15 cellular contexts compared by ENCODE assay signal in the genomic region with DNA sequence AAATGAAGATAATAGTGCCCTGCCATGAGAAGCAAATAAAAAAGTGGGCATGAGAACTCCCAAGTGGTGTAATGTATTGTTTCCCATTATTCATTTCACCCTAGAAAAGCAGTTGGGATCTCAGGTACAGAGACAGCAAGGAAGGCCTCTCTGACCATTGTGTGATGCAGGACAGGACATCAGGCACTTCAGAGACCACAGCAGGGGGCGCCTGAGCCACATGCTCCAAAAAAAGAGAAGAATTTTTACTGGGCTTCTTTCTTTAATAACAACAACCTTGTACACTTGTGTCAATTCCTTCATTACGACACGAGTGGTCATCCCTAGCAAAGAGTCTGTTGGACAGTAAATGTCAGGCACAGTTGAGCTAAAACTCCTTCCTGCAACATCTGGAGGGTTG.
DNase-seq lines count a peak whose midpoint lies in the region; ATAC-seq and TF ChIP-seq lines count a peak whose summit lies in the region.
"Had no signal": no experiment of that assay in that cellular context is flagged by ENCODE, and none has a peak within 500 bp of the region (broad histone marks: within the 10 kb centered on the region; RNA-seq: fewer than 3 reads in every experiment).

No MANE protein-coding gene starts in this region.

- no peaks in the 10 kb centered on the region for H3K9me3 Mint-ChIP-seq in stimulated activated memory B cell treated with anti-CD40 and anti-IgM and Interleukin-4, amounts not matched to agents 10 μg/mL and 1 μg/mL and 100 μg/mL, for 72 hours
- H3K9me3 Mint-ChIP-seq: stimulated activated effector memory CD8-positive, alpha-beta T cell treated with anti-CD3 and anti-CD28 coated beads, Interleukin-12 subunit alpha, Interleukin-12 subunit beta, amount 100 ng/mL, for 72 hours had no signal

- peak; percentile 6 to 30 for DNase-seq in AML-193 (lab: John Stamatoyannopoulos, UW)
- DNase-seq in Panc1 (ENCODE audit: low read depth, low spot score), result no peak
- no peak for DNase-seq in hepatocyte (ENCODE audit: low spot score)
- DNase-seq in NCI-H2081 treated with DMSO at 0.1 percent for 48 hours (lab: John Stamatoyannopoulos, UW), result no peak
- DNase-seq in CD1c-positive myeloid dendritic cell (ENCODE audit: extremely low spot score), result no peak
- no peak for DNase-seq in cardiac septum (ENCODE audit: low spot score)
- DNase-seq: activated CD4-positive, alpha-beta T cell treated with anti-CD3 and anti-CD28 coated beads, Interleukin-2, amount 50 U/mL, for 1 hour; activated T-cell treated with anti-CD3 and anti-CD28 coated beads, Interleukin-2, amount 50 U/mL, for 4 hours; NCI-H1417; Peyer's patch; T-cell; trophoblast cell had no signal

- H3K27me3 ChIP-seq in Panc1 (ENCODE audit: control insufficient read depth, insufficient read depth, low read length), result peaks cover 4% of the 10 kb centered on the region; the same call in 1 of the 2 replicates
- H3K27me3 ChIP-seq in hepatocyte, result no peaks in the 10 kb centered on the region
- H3K27me3 ChIP-seq: Peyer's patch had no signal

- no peak overlapping the region for H2AFZ ChIP-seq in hepatocyte

- no peaks in the 10 kb centered on the region for H3K9me2 ChIP-seq in hepatocyte (replicated peaks; ENCODE audit: insufficient read depth)

- no TSS peak for BruUV-seq in Panc1 (replicated peaks; lab: Mats Ljungman, UMichigan)

- H3K4me3 Mint-ChIP-seq in stimulated activated memory B cell treated with anti-CD40 and anti-IgM and Interleukin-4, amounts not matched to agents 10 μg/mL and 1 μg/mL and 100 μg/mL, for 72 hours, result no peak overlapping the region
- H3K4me3 Mint-ChIP-seq: activated T-cell treated with anti-CD3 and anti-CD28 coated beads, Interleukin-2, amount 50 U/mL, for 4 hours; stimulated activated effector memory CD8-positive, alpha-beta T cell treated with anti-CD3 and anti-CD28 coated beads, Interleukin-12 subunit alpha, Interleukin-12 subunit beta, amount 100 ng/mL, for 72 hours; T-cell had no signal

- no peak overlapping the region for H3K4me2 ChIP-seq in hepatocyte

- CTCF ChIA-PET in Panc1 (lab: Charles Lee), result no interaction called here

- in situ Hi-C loops in Panc1 (cut with HindIII; ENCODE audit: low pct_unique_long_range_greater_than_20kb, low sequenced_read_pairs), result no loop called here

- no peaks in the 10 kb centered on the region for H3K9me3 ChIP-seq in Panc1 (ENCODE audit: control insufficient read depth, insufficient read depth, low read depth, low read length)
- no peaks in the 10 kb centered on the region for H3K9me3 ChIP-seq in hepatocyte (ENCODE audit: low read depth)
- H3K9me3 ChIP-seq: Peyer's patch had no signal

- POLR2A ChIA-PET in Panc1 (lab: Charles Lee), result no interaction called here

- H3K4me3 ChIP-seq in Panc1 (ENCODE audit: low read depth in 2 of 2, low read length in 2 of 2), result no peak overlapping the region
- no peak overlapping the region for H3K4me3 ChIP-seq in hepatocyte
- H3K4me3 ChIP-seq: Peyer's patch had no signal

- H3K4me1 ChIP-seq in Panc1 (ENCODE audit: control insufficient read depth, insufficient read depth, low read length) (no peaks in the 10 kb centered on the region), hepatocyte (ENCODE audit: insufficient read depth) (no peaks in the 10 kb centered on the region)
- H3K4me1 ChIP-seq: Peyer's patch had no signal

- no peaks in the 10 kb centered on the region for H3K36me3 Mint-ChIP-seq in stimulated activated memory B cell treated with anti-CD40 and anti-IgM and Interleukin-4, amounts not matched to agents 10 μg/mL and 1 μg/mL and 100 μg/mL, for 72 hours
- H3K36me3 Mint-ChIP-seq: stimulated activated effector memory CD8-positive, alpha-beta T cell treated with anti-CD3 and anti-CD28 coated beads, Interleukin-12 subunit alpha, Interleukin-12 subunit beta, amount 100 ng/mL, for 72 hours; T-cell had no signal

- H3K27ac ChIP-seq in Panc1 (ENCODE audit: low read length), result no peak overlapping the region
- H3K27ac ChIP-seq in hepatocyte, result no peak overlapping the region
- H3K27ac ChIP-seq: Peyer's patch had no signal

- intact Hi-C loops in Panc1 (cut with micrococcal nuclease; ENCODE audit: unreplicated experiment), result no loop called here
- intact Hi-C loops in cardiac septum (cut with DNase I), result no loop called here

- no peaks in the 10 kb centered on the region for H3K4me1 Mint-ChIP-seq in stimulated activated memory B cell treated with anti-CD40 and anti-IgM and Interleukin-4, amounts not matched to agents 10 μg/mL and 1 μg/mL and 100 μg/mL, for 72 hours
- H3K4me1 Mint-ChIP-seq: stimulated activated effector memory CD8-positive, alpha-beta T cell treated with anti-CD3 and anti-CD28 coated beads, Interleukin-12 subunit alpha, Interleukin-12 subunit beta, amount 100 ng/mL, for 72 hours; T-cell had no signal

- no peaks in the 10 kb centered on the region for H3K79me2 ChIP-seq in hepatocyte

- ATAC-seq in Panc1, result no peak
- no peak for ATAC-seq in stimulated activated memory B cell treated with anti-CD40 and anti-IgM and Interleukin-4, amounts not matched to agents 10 μg/mL and 1 μg/mL and 100 μg/mL, for 72 hours
- ATAC-seq: activated T-cell treated with anti-CD3 and anti-CD28 coated beads, Interleukin-2, amount 50 U/mL, for 4 hours; stimulated activated effector memory CD8-positive, alpha-beta T cell treated with anti-CD3 and anti-CD28 coated beads, Interleukin-12 subunit alpha, Interleukin-12 subunit beta, amount 100 ng/mL, for 72 hours; T-cell had no signal

- H3K27me3 Mint-ChIP-seq in stimulated activated memory B cell treated with anti-CD40 and anti-IgM and Interleukin-4, amounts not matched to agents 10 μg/mL and 1 μg/mL and 100 μg/mL, for 72 hours, result no peaks in the 10 kb centered on the region

- no peaks in the 10 kb centered on the region for H4K20me1 ChIP-seq in hepatocyte (ENCODE audit: insufficient read depth, poor library complexity, severe bottlenecking)

- no peaks in the 10 kb centered on the region for H3K36me3 ChIP-seq in Panc1 (ENCODE audit: control insufficient read depth, insufficient read depth, low read length)
- no peaks in the 10 kb centered on the region for H3K36me3 ChIP-seq in hepatocyte (replicated peaks; ENCODE audit: insufficient read depth, low read depth)
- H3K36me3 ChIP-seq: Peyer's patch had no signal

- peak; percentile 31 for TF ChIP-seq CTCF in GM12874 (IDR thresholded peaks at IDR 0.05; ENCODE audit: insufficient read depth, low read depth, low read length)
- TF ChIP-seq CTCF in Panc1 (IDR thresholded peaks at IDR 0.05), result peak; percentile 38
- TF ChIP-seq CTCF in hepatocyte (IDR thresholded peaks at IDR 0.05; ENCODE audit: poor library complexity), result peak; percentile 15

- no peak overlapping the region for H3K27ac Mint-ChIP-seq in stimulated activated memory B cell treated with anti-CD40 and anti-IgM and Interleukin-4, amounts not matched to agents 10 μg/mL and 1 μg/mL and 100 μg/mL, for 72 hours
- H3K27ac Mint-ChIP-seq: stimulated activated effector memory CD8-positive, alpha-beta T cell treated with anti-CD3 and anti-CD28 coated beads, Interleukin-12 subunit alpha, Interleukin-12 subunit beta, amount 100 ng/mL, for 72 hours; T-cell had no signal

- 74% methylated on average over 3 of the region's 3 CpGs for WGBS in hepatocyte (ENCODE audit: low lambda C conversion rate, missing lambda C conversion rate)

Comparison
In these comparisons a context has a peak if more than half of its experiments do, and no peak if none do; other contexts are left out.
1. DNase-seq: peak in AML-193 (2 of 2); none in Panc1 (single experiment), hepatocyte (single experiment), NCI-H2081 treated with DMSO at 0.1 percent for 48 hours (single experiment), CD1c-positive myeloid dendritic cell (single experiment) and cardiac septum (single experiment).
2. Peak in every context shown above with its lines, with median percentiles within 50 percentile points of each other: CTCF ChIP-seq.